ENCODE assay signal across 8 cellular contexts in genomic region chr3:113736548-113737089, GRCh38. TPM values are rescaled to one million over a fixed set of nuclear protein-coding genes. Genes with fewer than 3 reads are reported as not detected.
DNase-seq lines count a peak whose midpoint lies in the region; ATAC-seq, FAIRE-seq and TF ChIP-seq lines count a peak whose summit lies in the region.

No MANE protein-coding gene starts in this region.

- H3K27me3 Mint-ChIP-seq in stimulated activated naive CD8-positive, alpha-beta T cell treated with anti-CD3 and anti-CD28 coated beads, Interleukin-15, amount 100 ng/mL, for 72 hours, result no peaks in the 10 kb centered on the region

- POLR2A ChIA-PET in PC-9 (lab: Charles Lee; ENCODE audit: unreplicated experiment), result interaction anchor here (0.6 to 0.7 kb wide), 2 partner anchors 9 to 390 kb away, joined by 3 read pairs; no protein-coding TSS in a partner anchor

- H3K9me2 ChIP-seq in PC-9 (ENCODE audit: insufficient read depth), result no peaks in the 10 kb centered on the region

- peaks cover 19% of the 10 kb centered on the region; the same call in 1 of the 2 replicates for H3K4me1 ChIP-seq in PC-9 (replicated peaks; ENCODE audit: insufficient read depth)
- peaks cover 0 to 5% of the 10 kb centered on the region in 2 donors for H3K4me1 ChIP-seq in breast epithelium
- H3K4me1 ChIP-seq in keratinocyte (ENCODE audit: control insufficient read depth, extremely low read depth, insufficient read depth, low read length), result peaks cover 22% of the 10 kb centered on the region

- H3K36me3 ChIP-seq in PC-9 (ENCODE audit: low read depth), result no peaks in the 10 kb centered on the region
- no peaks in the 10 kb centered on the region for H3K36me3 ChIP-seq in breast epithelium
- H3K36me3 ChIP-seq in keratinocyte (ENCODE audit: control insufficient read depth in 2 of 2, extremely low read depth in 1 of 2, insufficient read depth in 2 of 2, low read length in 2 of 2), result peaks cover 0 to 9% of the 10 kb centered on the region in 2 experiments

- DNase-seq in DMS79 (lab: John Stamatoyannopoulos, UW) (peak; percentile 5), HuH-7 (ENCODE audit: low spot score) (peak; percentile 25), PC-9 (peak; percentile 15 to 38), breast epithelium (ENCODE audit: low spot score in 2 of 2) (no peak), keratinocyte (ENCODE audit: low read depth, low spot score) (no peak)
- DNase-seq in stimulated activated naive CD8-positive, alpha-beta T cell treated with anti-CD3 and anti-CD28 coated beads, Interleukin-15, amount 100 ng/mL, for 72 hours, result peak; percentile 16 to 25

- 0 out of 2 replicates have a peak overlapping the region, but pooled peaks have one; percentile 9 for H3K4me2 ChIP-seq in PC-9
- H3K4me2 ChIP-seq in keratinocyte (ENCODE audit: control insufficient read depth, extremely low read depth, insufficient read depth, low read depth, low read length), result peak overlapping the region; percentile 48

- H2AFZ ChIP-seq in PC-9 (no peak overlapping the region), keratinocyte (ENCODE audit: control insufficient read depth, low read length) (no peak overlapping the region)

- dilution Hi-C loops in keratinocyte (cut with MboI; ENCODE audit: extremely low pct_ligation_motif_present, low sequenced_read_pairs), result no loop called here

- TF ChIP-seq CTCF in PC-9 (conservative IDR thresholded peaks at IDR 0.05) (peak; percentile 79), breast epithelium (IDR thresholded peaks at IDR 0.05) (peak; percentile 37 to 74 (median 67)), keratinocyte (optimal IDR thresholded peaks at IDR 0.05 in 1 of 3, IDR thresholded peaks at IDR 0.05 in 1 of 3, conservative IDR thresholded peaks at IDR 0.05 in 1 of 3; ENCODE audit: extremely low read depth in 1 of 3, insufficient read depth in 2 of 3, low read length in 3 of 3) (peak; percentile 7 to 54 (median 26))

- peaks cover 58% of the 10 kb centered on the region for H3K4me1 Mint-ChIP-seq in stimulated activated naive CD8-positive, alpha-beta T cell treated with anti-CD3 and anti-CD28 coated beads, Interleukin-15, amount 100 ng/mL, for 72 hours

- H3K27ac Mint-ChIP-seq in stimulated activated naive CD8-positive, alpha-beta T cell treated with anti-CD3 and anti-CD28 coated beads, Interleukin-15, amount 100 ng/mL, for 72 hours, result peak overlapping the region; percentile 37 to 38

- H3K4me3 Mint-ChIP-seq in stimulated activated naive CD8-positive, alpha-beta T cell treated with anti-CD3 and anti-CD28 coated beads, Interleukin-15, amount 100 ng/mL, for 72 hours, result peak overlapping the region in 1 of 2 donors; percentile 1

- H3K27me3 ChIP-seq in PC-9 (ENCODE audit: insufficient read depth, low read depth), result no peaks in the 10 kb centered on the region
- no peaks in the 10 kb centered on the region for H3K27me3 ChIP-seq in breast epithelium
- H3K27me3 ChIP-seq in keratinocyte (ENCODE audit: control insufficient read depth, extremely low read depth, insufficient read depth, low read length), result no peaks in the 10 kb centered on the region

- peak; percentile 55 for FAIRE-seq in keratinocyte (lab: Jason Lieb, UNC)

- H3K79me2 ChIP-seq in PC-9 (ENCODE audit: low read depth) (peaks cover 99% of the 10 kb centered on the region), keratinocyte (ENCODE audit: control insufficient read depth, insufficient read depth, low read length) (peaks cover 99% of the 10 kb centered on the region)

- no peak for TF ChIP-seq POLR2A in breast epithelium (IDR thresholded peaks at IDR 0.05)

- peaks cover 19% of the 10 kb centered on the region for H3F3A ChIP-seq in PC-9 (ENCODE audit: insufficient read depth, low read depth)

- BruUV-seq in PC-9 (replicated peaks; lab: Mats Ljungman, UMichigan), result no TSS peak

- ATAC-seq in GM19438 (IDR thresholded peaks at IDR 0.05; ENCODE audit: low read depth, unreplicated experiment) (peak; percentile 52), GM19324 (IDR thresholded peaks at IDR 0.05; ENCODE audit: low FRiP score, unreplicated experiment) (no peak)
- ATAC-seq in stimulated activated naive CD8-positive, alpha-beta T cell treated with anti-CD3 and anti-CD28 coated beads, Interleukin-15, amount 100 ng/mL, for 72 hours, result peak; percentile 84

- H4K20me1 ChIP-seq in PC-9 (ENCODE audit: insufficient read depth) (peaks cover 94% of the 10 kb centered on the region), keratinocyte (ENCODE audit: control insufficient read depth, extremely low read depth, insufficient read depth, low read length) (peaks cover 30% of the 10 kb centered on the region)

- H3K9me3 Mint-ChIP-seq in stimulated activated naive CD8-positive, alpha-beta T cell treated with anti-CD3 and anti-CD28 coated beads, Interleukin-15, amount 100 ng/mL, for 72 hours, result no peaks in the 10 kb centered on the region

- no peak overlapping the region for H3K4me3 ChIP-seq in PC-9
- no peak overlapping the region for H3K4me3 ChIP-seq in breast epithelium
- H3K4me3 ChIP-seq in keratinocyte (ENCODE audit: control insufficient read depth in 2 of 3, extremely low read depth in 1 of 3, insufficient read depth in 2 of 3, low read depth in 1 of 3, low read length in 3 of 3), result no peak overlapping the region

- H3K9me3 ChIP-seq in PC-9 (ENCODE audit: insufficient read depth, low read depth) (no peaks in the 10 kb centered on the region), breast epithelium (no peaks in the 10 kb centered on the region), keratinocyte (ENCODE audit: control insufficient read depth, low read depth, low read length) (no peaks in the 10 kb centered on the region)

- intact Hi-C loops in PC-9 (cut with micrococcal nuclease; ENCODE audit: unreplicated experiment), result loop anchor here (2.0 to 5.0 kb wide), 3 partner anchors 102 to 416 kb away; partner anchors contain the start of gene GRAMD1C
- intact Hi-C loops in breast epithelium (cut with DNase I; ENCODE audit: low total_unique reads), result no loop called here

- H3K27ac ChIP-seq in PC-9 (peak overlapping the region; percentile 20; the same call in 1 of the 2 replicates), breast epithelium (peak overlapping the region in 1 of 2 donors; percentile 34), keratinocyte (ENCODE audit: control insufficient read depth, insufficient read depth, low read length) (no peak overlapping the region)

- no peaks in the 10 kb centered on the region for H3K9me1 ChIP-seq in keratinocyte (ENCODE audit: control insufficient read depth, extremely low read depth, insufficient read depth, low read length)

- H3K9ac ChIP-seq in keratinocyte (ENCODE audit: control insufficient read depth, extremely low read depth, insufficient read depth, low read length), result no peak overlapping the region

- CTCF ChIA-PET in PC-9 (lab: Charles Lee), result interaction anchor here (0.6 to 1.8 kb wide), 4 partner anchors 9 to 239 kb away, joined by 4 to 11 read pairs (median 8); partner anchors contain the start of gene NAA50

RNA-seq across cellular contexts. Expression of gene NAA50, which starts 9.4 kb away (rescaled TPM):
- total RNA-seq in PC-9 (2021) (198 and 221 TPM in 2 replicates), breast epithelium (100 to 1,000 TPM in 2 of 3 donors, 10 to 100 TPM in 1; 98.0 to 140 (median 140) TPM)
- polyA plus RNA-seq in keratinocyte, result 64.3 to 128 TPM (median 125 TPM) in 3 replicates
- 127 TPM for polyA plus RNA-seq in keratinocyte (2011; ENCODE audit: low read depth)
- polyA plus RNA-seq in keratinocyte (2011; cell fraction: cytosol; rRNA removed), result 68.7 and 155 TPM in 2 replicates
- 58.5 and 70.3 TPM in 2 replicates for polyA plus RNA-seq in keratinocyte (2011; cell fraction: nucleus; rRNA removed)
- polyA plus RNA-seq in keratinocyte (2012; ENCODE audit: low replicate concordance), result 134 and 161 TPM in 2 replicates
- 22.0 to 103 TPM (median 49.3 TPM) in 3 replicates for polyA minus RNA-seq in keratinocyte
- polyA minus RNA-seq in keratinocyte (2011; cell fraction: cytosol; rRNA and poly(A)+ RNA removed), result 207 TPM
- polyA minus RNA-seq in keratinocyte (2011; cell fraction: nucleus; rRNA and poly(A)+ RNA removed), result 29.5 and 55.6 TPM in 2 replicates

RNA-seq across cellular contexts. Expression of gene ATP6V1A, which starts 10.2 kb away (rescaled TPM):
- total RNA-seq in PC-9 (2021) (56.2 and 75.1 TPM in 2 replicates), breast epithelium (10 to 100 TPM; 44.6 to 68.5 (median 48.6) TPM)
- 26.9 to 35.8 TPM (median 30.6 TPM) in 3 replicates for polyA plus RNA-seq in keratinocyte
- 23.7 TPM for polyA plus RNA-seq in keratinocyte (2011; ENCODE audit: low read depth)
- polyA plus RNA-seq in keratinocyte (2011; cell fraction: cytosol; rRNA removed), result 15.5 and 30.6 TPM in 2 replicates
- polyA plus RNA-seq in keratinocyte (2011; cell fraction: nucleus; rRNA removed), result 25.2 and 29.9 TPM in 2 replicates
- polyA plus RNA-seq in keratinocyte (2012; ENCODE audit: low replicate concordance), result 21.1 and 26.0 TPM in 2 replicates
- 18.0 to 68.7 TPM (median 61.0 TPM) in 3 replicates for polyA minus RNA-seq in keratinocyte
- 29.5 TPM for polyA minus RNA-seq in keratinocyte (2011; cell fraction: cytosol; rRNA and poly(A)+ RNA removed)
- 24.4 and 41.3 TPM in 2 replicates for polyA minus RNA-seq in keratinocyte (2011; cell fraction: nucleus; rRNA and poly(A)+ RNA removed)

RNA-seq across cellular contexts. Expression of gene USF3, which starts 40.2 kb away (rescaled TPM):
- 7.1 and 12.8 TPM in 2 replicates for total RNA-seq in PC-9 (2021)
- total RNA-seq in breast epithelium, result 10 to 100 TPM; 19.7 to 38.9 (median 28.5) TPM
- polyA plus RNA-seq in keratinocyte, result 8.2 to 10.6 TPM (median 8.8 TPM) in 3 replicates
- polyA plus RNA-seq in keratinocyte (2011; ENCODE audit: low read depth), result 9.7 TPM
- 4.6 and 9.8 TPM in 2 replicates for polyA plus RNA-seq in keratinocyte (2011; cell fraction: cytosol; rRNA removed)
- polyA plus RNA-seq in keratinocyte (2011; cell fraction: nucleus; rRNA removed), result 9.9 and 12.7 TPM in 2 replicates
- 3.9 and 4.4 TPM in 2 replicates for polyA plus RNA-seq in keratinocyte (2012; ENCODE audit: low replicate concordance)
- polyA minus RNA-seq in keratinocyte, result 10.5 to 26.8 TPM (median 20.9 TPM) in 3 replicates
- polyA minus RNA-seq in keratinocyte (2011; cell fraction: cytosol; rRNA and poly(A)+ RNA removed), result 9.8 TPM
- 10.0 and 20.5 TPM in 2 replicates for polyA minus RNA-seq in keratinocyte (2011; cell fraction: nucleus; rRNA and poly(A)+ RNA removed)

Comparison
In these comparisons a context has a peak if more than half of its experiments do, and no peak if none do; other contexts are left out.
1. DNase-seq: peak in DMS79 (single experiment), HuH-7 (single experiment), PC-9 (2 of 2) and stimulated activated naive CD8-positive, alpha-beta T cell treated with anti-CD3 and anti-CD28 coated beads, Interleukin-15, amount 100 ng/mL, for 72 hours (2 of 2); none in breast epithelium (0 of 2) and keratinocyte (single experiment).
2. CTCF ChIP-seq: peak in every context shown above with its lines; median percentile 79 in PC-9; 67 in breast epithelium; 26 in keratinocyte.